In genomic region chr11:61150656-61151544, GRCh38 we compare ENCODE assay signal across 1 cellular context.
TF ChIP-seq lines count a peak whose summit lies in the region.

No MANE protein-coding gene starts in this region.

TF ChIP-seq in IMR-90, 13 proteins besides CTCF, POLR2A, EP300 and RAD21 (continued from another document):
- no peak for TF ChIP-seq ELK1 (IDR thresholded peaks at IDR 0.05; ENCODE audit: borderline replicate concordance, low read depth, low read length)
- TF ChIP-seq MAZ (IDR thresholded peaks at IDR 0.05; ENCODE audit: borderline replicate concordance, low read depth, low read length) = no peak
- TF ChIP-seq RCOR1 (IDR thresholded peaks at IDR 0.05; ENCODE audit: insufficient replicate concordance, low read length) = no peak
- TF ChIP-seq NFE2L2 (IDR thresholded peaks at IDR 0.05; ENCODE audit: low read depth, low read length) = no peak
- TF ChIP-seq BHLHE40 (IDR thresholded peaks at IDR 0.05; ENCODE audit: low read depth, low read length) = no peak
- TF ChIP-seq FOS (IDR thresholded peaks at IDR 0.05; ENCODE audit: low read depth, low read length) = no peak
- no peak for TF ChIP-seq MXI1 (IDR thresholded peaks at IDR 0.05; ENCODE audit: borderline replicate concordance, low read depth, low read length)
- TF ChIP-seq SMC3 (IDR thresholded peaks at IDR 0.05; ENCODE audit: low read depth, low read length) = no peak
- no peak for TF ChIP-seq USF2 (IDR thresholded peaks at IDR 0.05; ENCODE audit: low read depth, low read length)
